16 cellular contexts compared by ENCODE assay signal in genomic region chr2:191056218-191056617, GRCh38. TPM values are rescaled to one million over a fixed set of nuclear protein-coding genes. Genes with fewer than 3 reads are reported as not detected.
DNase-seq lines count a peak whose midpoint lies in the region; ATAC-seq, FAIRE-seq and TF ChIP-seq lines count a peak whose summit lies in the region.
"Had no signal": no experiment of that assay in that cellular context is flagged by ENCODE, and none has a peak within 500 bp of the region (broad histone marks: within the 10 kb centered on the region; RNA-seq: fewer than 3 reads in every experiment).

No MANE protein-coding gene starts in this region.

- no peak overlapping the region for H3K4me3 ChIP-seq in NB4 (ENCODE audit: low read depth, low read length)
- H3K4me3 ChIP-seq: hepatocyte, spleen, upper lobe of left lung had no signal

- POLR2A ChIA-PET in MCF 10A (lab: Yijun Ruan, JAX): no interaction called here

- DNase-seq in activated T-cell treated with anti-CD3 and anti-CD28 coated beads, Interleukin-2, amount 50 U/mL, for 24 hours: no peak
- DNase-seq in activated T-cell treated with anti-CD3 and anti-CD28 coated beads for 4 hours (no peak), NB4 (ENCODE audit: low read depth) (peak; percentile 63), MCF 10A (ENCODE audit: unreplicated experiment) (no peak), frontal cortex (ENCODE audit: low spot score in 2 of 2) (no peak), OCI-M2 (lab: John Stamatoyannopoulos, UW; ENCODE audit: unreplicated experiment) (no peak)
- DNase-seq in activated naive CD4-positive, alpha-beta T cell treated with anti-CD3 and anti-CD28 coated beads, Interleukin-2, amount 50 U/mL, for 72 hours (ENCODE audit: low spot score in 2 of 2): no peak
- DNase-seq: activated B cell treated with CpG ODN at 0.5 μM for 24 hours, NCI-H1105 treated with DMSO at 0.1 percent for 48 hours, NCI-H69, SHP77, spleen, upper lobe of left lung had no signal

- H3K36me3 Mint-ChIP-seq in activated T-cell treated with anti-CD3 and anti-CD28 coated beads, Interleukin-2, amount 50 U/mL, for 24 hours (ENCODE audit: low read depth): peaks cover 46% of the 10 kb centered on the region
- H3K36me3 Mint-ChIP-seq in activated naive CD4-positive, alpha-beta T cell treated with anti-CD3 and anti-CD28 coated beads, Interleukin-2, amount 50 U/mL, for 72 hours: peaks cover 10 to 19% of the 10 kb centered on the region in 2 donors
- H3K36me3 Mint-ChIP-seq in stimulated activated naive CD8-positive, alpha-beta T cell treated with anti-CD3 and anti-CD28 coated beads, Interleukin-15, Interleukin-2, amounts not matched to agents 100 ng/mL and 50 ng/mL, for 24 hours (ENCODE audit: low read depth): peaks cover 48% of the 10 kb centered on the region
- no peaks in the 10 kb centered on the region for H3K36me3 Mint-ChIP-seq in MCF 10A (ENCODE audit: insufficient read depth, unreplicated experiment)

- no peak overlapping the region for H3K4me3 Mint-ChIP-seq in activated T-cell treated with anti-CD3 and anti-CD28 coated beads, Interleukin-2, amount 50 U/mL, for 24 hours
- peak overlapping the region; percentile 40 for H3K4me3 Mint-ChIP-seq in stimulated activated naive CD8-positive, alpha-beta T cell treated with anti-CD3 and anti-CD28 coated beads, Interleukin-15, Interleukin-2, amounts not matched to agents 100 ng/mL and 50 ng/mL, for 24 hours
- H3K4me3 Mint-ChIP-seq in MCF 10A (ENCODE audit: unreplicated experiment): no peak overlapping the region
- H3K4me3 Mint-ChIP-seq: activated B cell treated with CpG ODN at 0.5 μM for 24 hours had no signal

- FAIRE-seq in frontal cortex (lab: Jason Lieb, UNC): no peak

- peaks cover 40% of the 10 kb centered on the region for H3K4me1 Mint-ChIP-seq in activated T-cell treated with anti-CD3 and anti-CD28 coated beads, Interleukin-2, amount 50 U/mL, for 24 hours (ENCODE audit: low read depth)
- peaks cover 43% of the 10 kb centered on the region for H3K4me1 Mint-ChIP-seq in stimulated activated naive CD8-positive, alpha-beta T cell treated with anti-CD3 and anti-CD28 coated beads, Interleukin-15, Interleukin-2, amounts not matched to agents 100 ng/mL and 50 ng/mL, for 24 hours (ENCODE audit: low read depth)
- H3K4me1 Mint-ChIP-seq in MCF 10A (ENCODE audit: insufficient read depth, unreplicated experiment): no peaks in the 10 kb centered on the region
- H3K4me1 Mint-ChIP-seq: activated B cell treated with CpG ODN at 0.5 μM for 24 hours had no signal

- H3K9me3 Mint-ChIP-seq in activated T-cell treated with anti-CD3 and anti-CD28 coated beads, Interleukin-2, amount 50 U/mL, for 24 hours: no peaks in the 10 kb centered on the region
- H3K9me3 Mint-ChIP-seq in activated naive CD4-positive, alpha-beta T cell treated with anti-CD3 and anti-CD28 coated beads, Interleukin-2, amount 50 U/mL, for 72 hours: peaks cover 0 to under 1% of the 10 kb centered on the region in 2 donors
- H3K9me3 Mint-ChIP-seq in stimulated activated naive CD8-positive, alpha-beta T cell treated with anti-CD3 and anti-CD28 coated beads, Interleukin-15, Interleukin-2, amounts not matched to agents 100 ng/mL and 50 ng/mL, for 24 hours: no peaks in the 10 kb centered on the region
- no peaks in the 10 kb centered on the region for H3K9me3 Mint-ChIP-seq in MCF 10A (ENCODE audit: unreplicated experiment)
- H3K9me3 Mint-ChIP-seq: activated B cell treated with CpG ODN at 0.5 μM for 24 hours had no signal

- TF ChIP-seq CTCF in NB4 (IDR thresholded peaks at IDR 0.05; ENCODE audit: low read depth, low read length) (no peak), MCF 10A (IDR thresholded peaks at IDR 0.05; ENCODE audit: unreplicated experiment) (no peak)

- ATAC-seq in activated naive CD4-positive, alpha-beta T cell treated with anti-CD3 and anti-CD28 coated beads, Interleukin-2, amount 50 U/mL, for 72 hours: peak; percentile 36 to 54
- ATAC-seq: HCT116 had no signal

- CTCF ChIA-PET in MCF 10A (lab: Yijun Ruan, JAX): interaction anchor here (0.5 to 4.3 kb wide), 3 partner anchors 100 to 483 kb away, joined by 3 to 31 read pairs (median 3); no protein-coding TSS in a partner anchor

- BruUV-seq in MCF 10A (replicated peaks; lab: Mats Ljungman, UMichigan): no TSS peak

- intact Hi-C loops in MCF 10A (cut with micrococcal nuclease): no loop called here

- H3K27me3 Mint-ChIP-seq in activated T-cell treated with anti-CD3 and anti-CD28 coated beads, Interleukin-2, amount 50 U/mL, for 24 hours: no peaks in the 10 kb centered on the region
- H3K27me3 Mint-ChIP-seq in stimulated activated naive CD8-positive, alpha-beta T cell treated with anti-CD3 and anti-CD28 coated beads, Interleukin-15, Interleukin-2, amounts not matched to agents 100 ng/mL and 50 ng/mL, for 24 hours: no peaks in the 10 kb centered on the region
- H3K27me3 Mint-ChIP-seq in MCF 10A (ENCODE audit: insufficient read depth, unreplicated experiment): peaks cover 14% of the 10 kb centered on the region

- TF ChIP-seq POLR2A in NB4 (IDR thresholded peaks at IDR 0.05; ENCODE audit: extremely low read depth, insufficient read length): no peak

- H3K27ac Mint-ChIP-seq in activated T-cell treated with anti-CD3 and anti-CD28 coated beads, Interleukin-2, amount 50 U/mL, for 24 hours: peak overlapping the region; percentile 77
- no peak overlapping the region for H3K27ac Mint-ChIP-seq in activated naive CD4-positive, alpha-beta T cell treated with anti-CD3 and anti-CD28 coated beads, Interleukin-2, amount 50 U/mL, for 72 hours
- peak overlapping the region; percentile 69 for H3K27ac Mint-ChIP-seq in stimulated activated naive CD8-positive, alpha-beta T cell treated with anti-CD3 and anti-CD28 coated beads, Interleukin-15, Interleukin-2, amounts not matched to agents 100 ng/mL and 50 ng/mL, for 24 hours
- no peak overlapping the region for H3K27ac Mint-ChIP-seq in MCF 10A (ENCODE audit: low read depth, unreplicated experiment)
- H3K27ac Mint-ChIP-seq: activated B cell treated with CpG ODN at 0.5 μM for 24 hours had no signal

RNA-seq across cellular contexts. Expression of gene STAT1, which starts 42.2 kb away (rescaled TPM):
- 100 to 1,000 TPM; 230 to 510 TPM for total RNA-seq in activated naive CD4-positive, alpha-beta T cell treated with anti-CD3 and anti-CD28 coated beads, Interleukin-2, amount 50 U/mL, for 72 hours
- total RNA-seq in MCF 10A (2022) (32.3 and 36.9 TPM in 2 replicates), frontal cortex (20.8 TPM)

Comparison
In these comparisons a context has a peak if more than half of its experiments do, and no peak if none do; other contexts are left out.
1. H3K27ac Mint-ChIP-seq: peak in activated T-cell treated with anti-CD3 and anti-CD28 coated beads, Interleukin-2, amount 50 U/mL, for 24 hours (single experiment) and stimulated activated naive CD8-positive, alpha-beta T cell treated with anti-CD3 and anti-CD28 coated beads, Interleukin-15, Interleukin-2, amounts not matched to agents 100 ng/mL and 50 ng/mL, for 24 hours (single experiment); none in activated naive CD4-positive, alpha-beta T cell treated with anti-CD3 and anti-CD28 coated beads, Interleukin-2, amount 50 U/mL, for 72 hours (0 of 2) and MCF 10A (single experiment).